36 cellular contexts compared by ENCODE assay signal in the genomic region with DNA sequence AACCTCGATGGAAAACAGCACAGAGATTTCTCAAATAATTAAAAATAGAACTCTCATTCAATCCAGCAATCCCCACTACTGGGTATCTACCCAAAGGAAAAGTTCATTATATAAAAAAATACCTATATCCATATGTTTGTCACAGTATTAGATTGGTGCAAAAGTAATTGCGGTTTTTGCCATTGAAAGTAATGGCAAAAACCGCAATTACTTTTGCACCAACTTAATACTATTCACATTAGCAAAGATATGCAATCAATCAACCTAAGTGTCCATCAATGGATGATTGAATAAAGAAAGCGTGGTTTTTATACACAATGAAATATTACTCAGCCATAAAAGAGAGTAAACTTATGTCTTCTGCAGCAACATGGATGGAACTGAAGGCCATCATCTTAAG. TPM values are rescaled to one million over a fixed set of nuclear protein-coding genes. Genes with fewer than 3 reads are reported as not detected.
"Had no signal": no experiment of that assay in that cellular context is flagged by ENCODE, and none has a peak within 500 bp of the region (broad histone marks: within the 10 kb centered on the region; RNA-seq: fewer than 3 reads in every experiment).

No MANE protein-coding gene starts in this region.

- H3K4me1 ChIP-seq: body of pancreas, breast epithelium had no signal

- H3K4me3 ChIP-seq: adrenal gland, body of pancreas, breast epithelium had no signal

- FAIRE-seq: astrocyte, TTC549 had no signal

- H3K9me3 ChIP-seq: adrenal gland, body of pancreas, breast epithelium had no signal

- ATAC-seq: activated CD8-positive, alpha-beta T cell treated with anti-CD3 and anti-CD28 coated beads for 36 hours; activated naive CD4-positive, alpha-beta T cell treated with anti-CD3 and anti-CD28 coated beads, Interleukin-2, amount 50 U/mL, for 72 hours; activated T-cell treated with anti-CD3 and anti-CD28 coated beads, Interleukin-2, amount 50 U/mL, for 4 hours; activated T-cell treated with anti-CD3 and anti-CD28 coated beads, Interleukin-2, amount 50 U/mL, for 72 hours; activated T-helper 17 cell treated with anti-CD3 and anti-CD28 coated beads, Interleukin-2, amount 50 U/mL, for 72 hours; body of pancreas had no signal

- H3K27me3 ChIP-seq: adrenal gland, body of pancreas, brain microvascular endothelial cell, breast epithelium had no signal

- DNase-seq: activated B cell treated with CpG ODN at 0.5 μM for 24 hours; activated CD4-positive, alpha-beta memory T cell treated with anti-CD3 and anti-CD28 coated beads for 36 hours; activated CD4-positive, alpha-beta T cell treated with anti-CD3 and anti-CD28 coated beads for 4 hours; activated CD4-positive, alpha-beta T cell treated with anti-CD3 and anti-CD28 coated beads, Interleukin-2, amount 10 ng/mL, durations not matched to agents 24 days and 14 days; activated CD4-positive, alpha-beta T cell treated with anti-CD3 and anti-CD28 coated beads, Interleukin-2, amount 50 U/mL, for 1 hour; activated CD4-positive, alpha-beta T cell treated with anti-CD3 and anti-CD28 coated beads, Interleukin-2, amount 50 U/mL, for 4 hours; activated CD4-positive, CD25-positive, alpha-beta regulatory T cell treated with anti-CD3 and anti-CD28 coated beads, Interleukin-2, amount 50 U/mL, for 72 hours; activated CD8-positive, alpha-beta memory T cell treated with anti-CD3 and anti-CD28 coated beads, Interleukin-2, amount 50 U/mL, for 4 hours; activated CD8-positive, alpha-beta T cell treated with anti-CD3 and anti-CD28 coated beads for 36 hours; activated effector memory CD4-positive, alpha-beta T cell treated with anti-CD3 and anti-CD28 coated beads, Interleukin-2, amount 50 U/mL, for 16 hours; activated gamma-delta T cell treated with Interleukin-2 at 50 U/mL for 16 hours; activated naive CD4-positive, alpha-beta T cell; activated naive CD4-positive, alpha-beta T cell treated with anti-CD3 and anti-CD28 coated beads for 36 hours; activated naive CD4-positive, alpha-beta T cell treated with anti-CD3 and anti-CD28 coated beads, Interleukin-2, amount 50 U/mL, for 16 hours; activated naive CD8-positive, alpha-beta T cell treated with anti-CD3 and anti-CD28 coated beads for 36 hours; activated T-cell treated with anti-CD3 and anti-CD28 coated beads for 4 hours; activated T-cell treated with anti-CD3 and anti-CD28 coated beads, Interleukin-2, amount 50 U/mL, for 1 hour; activated T-cell treated with anti-CD3 and anti-CD28 coated beads, Interleukin-2, amount 50 U/mL, for 4 hours; activated T-cell treated with anti-CD3 and anti-CD28 coated beads, Interleukin-2, amount 50 U/mL, for 72 hours; adrenal gland; amniotic stem cell; aorta; body of pancreas; brain microvascular endothelial cell; central memory CD4-positive, alpha-beta T cell; T-helper 2 cell; T-helper 9 cell had no signal

- H3K36me3 ChIP-seq: adrenal gland, brain microvascular endothelial cell, breast epithelium had no signal

- H3K27ac ChIP-seq: adrenal gland, body of pancreas, brain microvascular endothelial cell, breast epithelium, VCaP had no signal

RNA-seq across cellular contexts. Expression of gene CCDC54, which starts 12.2 kb away (rescaled TPM):
- total RNA-seq: activated B cell treated with CpG ODN at 0.5 μM for 24 hours; activated CD4-positive, alpha-beta memory T cell treated with anti-CD3 and anti-CD28 coated beads for 36 hours; activated CD4-positive, alpha-beta T cell treated with anti-CD3 and anti-CD28 coated beads, Interleukin-2, amount 10 ng/mL, durations not matched to agents 24 days and 14 days; activated CD8-positive, alpha-beta memory T cell treated with anti-CD3 and anti-CD28 coated beads for 36 hours; activated CD8-positive, alpha-beta T cell treated with anti-CD3 and anti-CD28 coated beads for 36 hours; activated naive CD4-positive, alpha-beta T cell treated with anti-CD3 and anti-CD28 coated beads for 36 hours; activated naive CD4-positive, alpha-beta T cell treated with anti-CD3 and anti-CD28 coated beads, Interleukin-2, amount 50 U/mL, for 72 hours; activated naive CD8-positive, alpha-beta T cell treated with anti-CD3 and anti-CD28 coated beads for 36 hours; activated T-cell treated with anti-CD3 and anti-CD28 coated beads, Interleukin-2, amount 50 U/mL, for 4 hours; activated T-cell treated with anti-CD3 and anti-CD28 coated beads, Interleukin-2, amount 50 U/mL, for 72 hours; activated T-helper 1 cell treated with anti-CD3 and anti-CD28 coated beads, Interleukin-12 subunit alpha, Interleukin-12 subunit beta, Interleukin-2, Interleukin-4 antibody, amounts not matched to agents 30 ng/mL and 10 ng/mL and 1 ng/mL, durations not matched to agents 14 hours and 24 hours and 36 hours; activated T-helper 17 cell treated with anti-CD3 and anti-CD28 coated beads, Interleukin-2, amount 50 U/mL, for 72 hours; adrenal gland; aorta; astrocyte; body of pancreas; cardiac septum had no signal
- polyA plus RNA-seq: adrenal gland, aorta had no signal
